15 cellular contexts compared by ENCODE assay signal in genomic region chr19:40940771-40941170, GRCh38. TPM values are rescaled to one million over a fixed set of nuclear protein-coding genes. Genes with fewer than 3 reads are reported as not detected.
A peak's percentile ranks its signal among the peaks of the same experiment; 100 is the strongest.
DNase-seq lines count a peak whose midpoint lies in the region; ATAC-seq, FAIRE-seq and TF ChIP-seq lines count a peak whose summit lies in the region.
"Not testable (repeated sequence)": the region's sequence is repeated elsewhere in the genome, so short reads cannot be mapped to it uniquely, and the experiment has no call there.
"Had no signal": no experiment of that assay in that cellular context is flagged by ENCODE, and none has a peak within 500 bp of the region (broad histone marks: within the 10 kb centered on the region; RNA-seq: fewer than 3 reads in every experiment).

No MANE protein-coding gene starts in this region.

- H3K27me3 ChIP-seq in PC-3 (ENCODE audit: low read length); bronchial epithelial cell (ENCODE audit: control insufficient read depth, insufficient read depth, low read length); endothelial cell of umbilical vein (ENCODE audit: control insufficient read depth in 2 of 2, insufficient read depth in 2 of 2, low read length in 2 of 2): not testable (repeated sequence)

- H3K9me2 ChIP-seq in PC-3 (replicated peaks; ENCODE audit: low read length), result not testable (repeated sequence)

- peak overlapping the region; percentile 81 for H3K27ac ChIP-seq in PC-3 (ENCODE audit: low read length)
- not testable (repeated sequence) for H3K27ac ChIP-seq in endothelial cell of umbilical vein (ENCODE audit: insufficient read depth, low read depth, low read length)

- POLR2A ChIA-PET in PC-3 (lab: Charles Lee; ENCODE audit: unreplicated experiment); endothelial cell of umbilical vein (lab: Charles Lee): not testable (repeated sequence)

- not testable (repeated sequence) for H3K9ac ChIP-seq in PC-3 (ENCODE audit: low read length); endothelial cell of umbilical vein (replicated peaks; ENCODE audit: extremely low read depth, insufficient read depth, low read length)

- TF ChIP-seq POLR2A in endothelial cell of umbilical vein (IDR thresholded peaks at IDR 0.05; ENCODE audit: low read depth, low read length), result not testable (repeated sequence)

- H3K9me3 ChIP-seq in PC-3 (ENCODE audit: low read length); endothelial cell of umbilical vein (replicated peaks; ENCODE audit: control insufficient read depth, insufficient read depth, low read length): not testable (repeated sequence)

- not testable (repeated sequence) for TF ChIP-seq CTCF in PC-3 (conservative IDR thresholded peaks at IDR 0.05; ENCODE audit: low read depth, low read length); bronchial epithelial cell (IDR thresholded peaks at IDR 0.05; ENCODE audit: insufficient read depth, low read length, severe bottlenecking); endothelial cell of umbilical vein (IDR thresholded peaks at IDR 0.05; ENCODE audit: extremely low read depth in 1 of 2, insufficient read depth in 1 of 2, low read depth in 1 of 2, low read length in 2 of 2); fibroblast of villous mesenchyme (IDR thresholded peaks at IDR 0.05; ENCODE audit: insufficient read depth, low read depth, low read length)

- dilution Hi-C loops in endothelial cell of umbilical vein (cut with MboI; ENCODE audit: extremely low pct_ligation_motif_present, low sequenced_read_pairs), result not testable (repeated sequence)

- BruUV-seq in PC-3 (replicated peaks; lab: Mats Ljungman, UMichigan); endothelial cell of umbilical vein (replicated peaks; lab: Mats Ljungman, UMichigan): not testable (repeated sequence)

- 0 out of 2 replicates have a peak overlapping the region, but pooled peaks have one; percentile 44 for H3K4me2 ChIP-seq in PC-3 (ENCODE audit: low read length)
- H3K4me2 ChIP-seq in endothelial cell of umbilical vein (ENCODE audit: insufficient read depth, low read length), result not testable (repeated sequence)

- not testable (repeated sequence) for H3K36me3 ChIP-seq in PC-3 (ENCODE audit: low read depth, low read length); bronchial epithelial cell (ENCODE audit: control insufficient read depth, insufficient read depth, low read length); endothelial cell of umbilical vein (ENCODE audit: control insufficient read depth in 2 of 2, extremely low read depth in 1 of 2, insufficient read depth in 2 of 2, low read length in 2 of 2)

- not testable (repeated sequence) for H4K20me1 ChIP-seq in PC-3 (ENCODE audit: low read length); endothelial cell of umbilical vein (replicated peaks; ENCODE audit: control insufficient read depth, extremely low read depth, insufficient read depth, low read length)

- peaks cover 36% of the 10 kb centered on the region for H3K4me1 ChIP-seq in PC-3 (ENCODE audit: insufficient read depth, low read length)
- peaks cover 22% of the 10 kb centered on the region for H3K4me1 ChIP-seq in endothelial cell of umbilical vein (ENCODE audit: control insufficient read depth, extremely low read depth, insufficient read depth, low read length)

- peak; percentile 89 for ATAC-seq in PC-3

- DNase-seq in Daoy (ENCODE audit: low read depth) (peak; percentile 74), PC-3 (peak; percentile 71), amniotic epithelial cell (ENCODE audit: low read depth) (peak; percentile 37), endothelial cell of umbilical vein (ENCODE audit: low read depth, low spot score) (peak; percentile 36), fibroblast of villous mesenchyme (ENCODE audit: low read depth) (peak; percentile 14)
- not testable (repeated sequence) for DNase-seq in HTR-8/SVneo (ENCODE audit: insufficient read length, low spot score); bronchial epithelial cell (ENCODE audit: low read depth)

- CTCF ChIA-PET in PC-3 (lab: Charles Lee), result not testable (repeated sequence)
- CTCF ChIA-PET in endothelial cell of umbilical vein (lab: Charles Lee), result interaction anchor here (0.6 kb wide), 1 partner anchor 23 kb away, joined by 3 read pairs; no protein-coding TSS in a partner anchor

- intact Hi-C loops in PC-3 (cut with micrococcal nuclease); endothelial cell of umbilical vein (cut with micrococcal nuclease): not testable (repeated sequence)

- not testable (repeated sequence) for H3K9me1 ChIP-seq in endothelial cell of umbilical vein (replicated peaks; ENCODE audit: control insufficient read depth, extremely low read depth, insufficient read depth, low read length)

- not testable (repeated sequence) for H3K4me3 ChIP-seq in PC-3 (ENCODE audit: low read length); bronchial epithelial cell (ENCODE audit: low read depth, low read length); endothelial cell of umbilical vein (replicated peaks in 1 of 3; ENCODE audit: insufficient read depth in 1 of 3, low read depth in 1 of 3, low read length in 3 of 3); fibroblast of villous mesenchyme (ENCODE audit: low read depth, low read length)

- FAIRE-seq in HTR-8/SVneo (lab: Jason Lieb, UNC) (peak; percentile 52), bronchial epithelial cell (lab: Jason Lieb, UNC) (peak; percentile 70), endothelial cell of umbilical vein (lab: Jason Lieb, UNC) (peak; percentile 89)

- not testable (repeated sequence) for H3K79me2 ChIP-seq in PC-3 (ENCODE audit: low read length); endothelial cell of umbilical vein (ENCODE audit: control insufficient read depth, insufficient read depth, low read length)

- not testable (repeated sequence) for H3F3A ChIP-seq in PC-3 (ENCODE audit: low read length, unreplicated experiment)

- not testable (repeated sequence) for H2AFZ ChIP-seq in PC-3 (ENCODE audit: low read length); endothelial cell of umbilical vein (ENCODE audit: low read depth, low read length)

TF ChIP-seq in endothelial cell of umbilical vein, 7 proteins besides CTCF, POLR2A, EP300 and RAD21:
- peak; percentile 56 for TF ChIP-seq GATA2 (IDR thresholded peaks at IDR 0.05; ENCODE audit: insufficient read depth, insufficient read length, low read depth, low read length)

RNA-seq across cellular contexts. Expression of gene CYP2B6, which starts 50.3 kb away (rescaled TPM):
- total RNA-seq in Daoy (2014; rRNA removed; shearing (Covaris generic)), result not detected in 2 replicates
- total RNA-seq in PC-3 (2014; rRNA removed) (not detected in 2 replicates), bronchial epithelial cell (not detected in 2 replicates), endothelial cell of umbilical vein (not detected in 2 replicates), fibroblast of villous mesenchyme (not detected in 2 replicates)
- polyA plus RNA-seq in endothelial cell of umbilical vein, result not detected in 2 replicates
- not detected in 2 replicates for polyA plus RNA-seq in endothelial cell of umbilical vein (2011; cell fraction: cytosol; rRNA removed)
- polyA plus RNA-seq in endothelial cell of umbilical vein (2011; cell fraction: nucleus; rRNA removed), result not detected in 2 replicates
- polyA plus RNA-seq in endothelial cell of umbilical vein (2012), result not detected in 2 replicates
- polyA minus RNA-seq in endothelial cell of umbilical vein, result not detected in 2 replicates
- not detected for polyA minus RNA-seq in endothelial cell of umbilical vein (2011; cell fraction: cytosol; rRNA and poly(A)+ RNA removed)
- not detected in 2 replicates for polyA minus RNA-seq in endothelial cell of umbilical vein (2011; cell fraction: nucleus; rRNA and poly(A)+ RNA removed)
- total RNA-seq: A673; CD4-positive, alpha-beta memory T cell; GM23248; H4 had no signal
- polyA plus RNA-seq: BJ; CD4-positive, alpha-beta memory T cell; GM23248 had no signal

RNA-seq across cellular contexts. Expression of gene CYP2A7, which starts 58.7 kb away (rescaled TPM):
- total RNA-seq in Daoy (2014; rRNA removed; shearing (Covaris generic)), result not detected in 2 replicates
- total RNA-seq in PC-3 (2014; rRNA removed) (not detected in 2 replicates), bronchial epithelial cell (not detected in 2 replicates), endothelial cell of umbilical vein (not detected in 2 replicates), fibroblast of villous mesenchyme (not detected in 2 replicates)
- not detected in 2 replicates for polyA plus RNA-seq in endothelial cell of umbilical vein
- polyA plus RNA-seq in endothelial cell of umbilical vein (2011; cell fraction: cytosol; rRNA removed), result not detected in 2 replicates
- not detected in 2 replicates for polyA plus RNA-seq in endothelial cell of umbilical vein (2011; cell fraction: nucleus; rRNA removed)
- not detected in 2 replicates for polyA plus RNA-seq in endothelial cell of umbilical vein (2012)
- not detected in 2 replicates for polyA minus RNA-seq in endothelial cell of umbilical vein
- polyA minus RNA-seq in endothelial cell of umbilical vein (2011; cell fraction: cytosol; rRNA and poly(A)+ RNA removed), result not detected
- not detected in 2 replicates for polyA minus RNA-seq in endothelial cell of umbilical vein (2011; cell fraction: nucleus; rRNA and poly(A)+ RNA removed)
- total RNA-seq: A673; Calu3; CD4-positive, alpha-beta memory T cell; GM12878; GM23248; H4; H9 had no signal
- polyA plus RNA-seq: BJ; CD4-positive, alpha-beta memory T cell; GM12878; GM23248 had no signal
